ENCODE assay signal across 21 cellular contexts in the genomic region with DNA sequence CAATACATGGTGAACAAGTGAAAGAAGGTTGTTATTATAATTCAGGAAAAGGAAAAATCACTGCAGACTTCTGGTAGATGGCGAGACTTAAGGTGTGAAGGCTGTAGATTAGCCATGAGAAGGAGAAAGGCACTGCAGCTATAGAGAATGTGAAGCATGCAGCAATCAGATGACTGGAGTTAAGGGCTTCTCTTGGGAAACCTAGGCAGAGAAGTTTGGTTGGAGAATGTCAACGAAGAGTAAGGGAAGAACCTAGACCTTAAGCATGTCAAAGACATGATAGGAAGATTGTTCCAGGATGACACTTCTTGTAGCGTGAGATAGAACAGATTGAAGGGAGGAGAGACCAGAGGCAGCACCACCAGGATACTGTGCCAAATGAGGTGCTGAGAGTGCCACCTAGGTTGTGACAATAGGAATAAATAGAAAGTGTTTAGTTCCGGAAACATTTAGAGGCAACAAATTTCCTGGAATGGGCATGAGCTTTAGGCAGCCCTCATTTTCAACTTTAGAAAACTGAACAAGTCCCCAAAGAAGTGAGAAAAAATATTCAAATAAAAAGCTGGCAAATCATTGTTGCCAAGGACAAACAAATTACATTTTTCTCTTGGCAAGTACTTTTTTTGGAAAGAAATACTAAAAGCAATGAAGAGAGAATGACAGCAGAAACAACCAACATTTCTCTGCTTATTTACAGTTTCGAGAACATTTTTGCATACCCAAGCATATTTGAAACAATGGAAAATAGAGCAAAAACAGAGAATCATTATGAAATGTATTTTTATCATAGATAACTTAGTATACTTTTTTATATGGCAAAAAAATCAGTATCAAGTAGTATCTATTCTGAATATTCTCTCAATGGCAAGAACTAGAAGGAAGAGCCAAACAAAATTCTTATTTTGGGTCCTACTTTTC. TPM values are rescaled to one million over a fixed set of nuclear protein-coding genes. Genes with fewer than 3 reads are reported as not detected.
A peak's percentile ranks its signal among the peaks of the same experiment; 100 is the strongest.
DNase-seq lines count a peak whose midpoint lies in the region; ATAC-seq and TF ChIP-seq lines count a peak whose summit lies in the region.
"Had no signal": no experiment of that assay in that cellular context is flagged by ENCODE, and none has a peak within 500 bp of the region (broad histone marks: within the 10 kb centered on the region; RNA-seq: fewer than 3 reads in every experiment).

No MANE protein-coding gene starts in this region.

- H3F3A ChIP-seq in OCI-LY1 (ENCODE audit: insufficient read depth, low read length) = no peaks in the 10 kb centered on the region
- H3F3A ChIP-seq in smooth muscle cell (ENCODE audit: low read depth) = peaks cover 9% of the 10 kb centered on the region

- H3K27ac ChIP-seq in OCI-LY1 (ENCODE audit: low read depth, low read length, poor library complexity, severe bottlenecking) (no peak overlapping the region), endodermal cell (ENCODE audit: low read depth, low read length) (no peak overlapping the region), smooth muscle cell (ENCODE audit: low read depth) (peak overlapping the region; percentile 94)

- H3K4me1 Mint-ChIP-seq in endodermal cell = peaks cover 15% of the 10 kb centered on the region
- H3K4me1 Mint-ChIP-seq: activated naive CD8-positive, alpha-beta T cell treated with anti-CD3 and anti-CD28 coated beads, Interleukin-2, amount 50 U/mL, for 24 hours; CD4-positive, CD25-positive, alpha-beta regulatory T cell had no signal

- no peaks in the 10 kb centered on the region for H3K27me3 Mint-ChIP-seq in endodermal cell (ENCODE audit: insufficient read depth)
- H3K27me3 Mint-ChIP-seq: activated CD8-positive, alpha-beta T cell treated with anti-CD3 and anti-CD28 coated beads for 36 hours; activated naive CD8-positive, alpha-beta T cell treated with anti-CD3 and anti-CD28 coated beads, Interleukin-2, amount 50 U/mL, for 24 hours; T-cell had no signal

- no peaks in the 10 kb centered on the region for H3K9me3 Mint-ChIP-seq in endodermal cell
- H3K9me3 Mint-ChIP-seq: activated CD8-positive, alpha-beta T cell treated with anti-CD3 and anti-CD28 coated beads for 36 hours; activated naive CD8-positive, alpha-beta T cell treated with anti-CD3 and anti-CD28 coated beads, Interleukin-2, amount 50 U/mL, for 24 hours; activated T-cell treated with anti-CD3 and anti-CD28 coated beads, Interleukin-2, amount 50 U/mL, for 72 hours; CD4-positive, CD25-positive, alpha-beta regulatory T cell; H9; T-cell had no signal

- no peaks in the 10 kb centered on the region for H3K36me3 ChIP-seq in OCI-LY1 (ENCODE audit: insufficient read depth, low read length)
- H3K36me3 ChIP-seq in endodermal cell (ENCODE audit: control insufficient read depth, insufficient read depth, low read length) = no peaks in the 10 kb centered on the region
- H3K36me3 ChIP-seq in smooth muscle cell (ENCODE audit: low read depth) = no peaks in the 10 kb centered on the region

- H3K79me2 ChIP-seq in OCI-LY1 (ENCODE audit: insufficient read depth, low read length) = no peaks in the 10 kb centered on the region
- H3K79me2 ChIP-seq in smooth muscle cell (ENCODE audit: low read depth) = no peaks in the 10 kb centered on the region

- H4K20me1 ChIP-seq in OCI-LY1 (ENCODE audit: insufficient read depth, low read length) (no peaks in the 10 kb centered on the region), smooth muscle cell (ENCODE audit: low read depth) (no peaks in the 10 kb centered on the region)

- H3K9ac ChIP-seq in OCI-LY1 (ENCODE audit: low read length) (no peak overlapping the region), endodermal cell (ENCODE audit: extremely low read depth, low read length, poor library complexity, severe bottlenecking) (no peak overlapping the region), smooth muscle cell (ENCODE audit: low read depth) (no peak overlapping the region)

- no peaks in the 10 kb centered on the region for H3K36me3 Mint-ChIP-seq in endodermal cell (ENCODE audit: low read depth)
- H3K36me3 Mint-ChIP-seq: CD4-positive, CD25-positive, alpha-beta regulatory T cell; T-cell had no signal

- H3K9me3 ChIP-seq in OCI-LY1 (ENCODE audit: low read length) (no peaks in the 10 kb centered on the region), endodermal cell (ENCODE audit: control insufficient read depth, low read length) (no peaks in the 10 kb centered on the region), smooth muscle cell (replicated peaks; ENCODE audit: low read depth) (no peaks in the 10 kb centered on the region)

- no peak overlapping the region for H3K4me3 Mint-ChIP-seq in endodermal cell
- H3K4me3 Mint-ChIP-seq: activated CD8-positive, alpha-beta T cell treated with anti-CD3 and anti-CD28 coated beads for 36 hours; activated naive CD8-positive, alpha-beta T cell treated with anti-CD3 and anti-CD28 coated beads, Interleukin-2, amount 50 U/mL, for 24 hours; activated T-cell treated with anti-CD3 and anti-CD28 coated beads, Interleukin-2, amount 50 U/mL, for 72 hours; CD4-positive, CD25-positive, alpha-beta regulatory T cell; H9; T-cell had no signal

- no peak overlapping the region for H3K27ac Mint-ChIP-seq in endodermal cell
- H3K27ac Mint-ChIP-seq: activated CD8-positive, alpha-beta T cell treated with anti-CD3 and anti-CD28 coated beads for 36 hours; activated naive CD8-positive, alpha-beta T cell treated with anti-CD3 and anti-CD28 coated beads, Interleukin-2, amount 50 U/mL, for 24 hours; activated T-cell treated with anti-CD3 and anti-CD28 coated beads, Interleukin-2, amount 50 U/mL, for 72 hours; CD4-positive, CD25-positive, alpha-beta regulatory T cell; T-cell had no signal

- H3K27me3 ChIP-seq in OCI-LY1 (ENCODE audit: insufficient read depth, low read length) (no peaks in the 10 kb centered on the region), endodermal cell (ENCODE audit: control insufficient read depth, insufficient read depth, low read length, poor library complexity, severe bottlenecking) (no peaks in the 10 kb centered on the region), smooth muscle cell (ENCODE audit: low read depth) (no peaks in the 10 kb centered on the region)

- no peak for ATAC-seq in GM19035 (IDR thresholded peaks at IDR 0.05; ENCODE audit: unreplicated experiment)
- ATAC-seq: activated CD8-positive, alpha-beta T cell treated with anti-CD3 and anti-CD28 coated beads for 36 hours; activated naive CD8-positive, alpha-beta T cell treated with anti-CD3 and anti-CD28 coated beads, Interleukin-2, amount 50 U/mL, for 24 hours; activated T-cell treated with anti-CD3 and anti-CD28 coated beads, Interleukin-2, amount 50 U/mL, for 72 hours; T-cell had no signal

- no peaks in the 10 kb centered on the region for H3K4me1 ChIP-seq in OCI-LY1 (ENCODE audit: insufficient read depth, low read length, severe bottlenecking)
- no peaks in the 10 kb centered on the region for H3K4me1 ChIP-seq in endodermal cell (ENCODE audit: control insufficient read depth, insufficient read depth, low read length)
- peaks cover 13% of the 10 kb centered on the region for H3K4me1 ChIP-seq in smooth muscle cell (ENCODE audit: low read depth)

- peak; percentile 25; the same call in 1 of the 2 replicates for TF ChIP-seq CTCF in OCI-LY1 (IDR thresholded peaks at IDR 0.05; ENCODE audit: low read length)
- peak; percentile 21 for TF ChIP-seq CTCF in endodermal cell (conservative IDR thresholded peaks at IDR 0.05)
- no peak for TF ChIP-seq CTCF in smooth muscle cell (IDR thresholded peaks at IDR 0.05; ENCODE audit: borderline replicate concordance, insufficient read depth, poor library complexity, severe bottlenecking)

- H3K4me3 ChIP-seq in OCI-LY1 (ENCODE audit: low read depth, low read length, poor library complexity, severe bottlenecking) = no peak overlapping the region
- H3K4me3 ChIP-seq in endodermal cell (ENCODE audit: low read length) = no peak overlapping the region
- no peak overlapping the region for H3K4me3 ChIP-seq in smooth muscle cell

- no peak overlapping the region for H2AFZ ChIP-seq in OCI-LY1 (ENCODE audit: low read length)
- H2AFZ ChIP-seq in smooth muscle cell (ENCODE audit: low read depth) = no peak overlapping the region

- DNase-seq in SIG-M5 treated with dmso at 0.1 percent for 504 hours (lab: John Stamatoyannopoulos, UW; ENCODE audit: unreplicated experiment) (peak; percentile 28), SIG-M5 (lab: John Stamatoyannopoulos, UW) (no peak), endodermal cell (no peak), smooth muscle cell (lab: John Stamatoyannopoulos, UW; ENCODE audit: unreplicated experiment) (no peak), HUDEP-2 (lab: John Stamatoyannopoulos, UW; ENCODE audit: unreplicated experiment in 76 of 76) (no peak)
- DNase-seq in stimulated activated CD8-positive, alpha-beta memory T cell treated with anti-CD3 and anti-CD28 coated beads, Interleukin-4, amount 100 ng/mL, for 48 hours = no peak
- DNase-seq: activated CD8-positive, alpha-beta T cell treated with anti-CD3 and anti-CD28 coated beads for 36 hours; activated naive CD8-positive, alpha-beta T cell treated with anti-CD3 and anti-CD28 coated beads, Interleukin-2, amount 50 U/mL, for 24 hours; activated T-cell treated with anti-CD3 and anti-CD28 coated beads, Interleukin-2, amount 50 U/mL, for 72 hours; CD4-positive, CD25-positive, alpha-beta regulatory T cell; central memory CD4-positive, alpha-beta T cell; DMS79 treated with DMSO at 0.1 percent for 48 hours; effector CD8-positive, alpha-beta T cell; H9; kidney; NCI-H2107; stimulated activated CD4-positive, alpha-beta T cell treated with anti-CD3 and anti-CD28 coated beads, Interleukin-15, amount 100 ng/mL, for 24 hours; stimulated activated naive CD4-positive, alpha-beta T cell; T-cell had no signal

- WGBS in endodermal cell (ENCODE audit: insufficient coverage in 1 of 2, insufficient read length in 1 of 2), 2 experiments = 84 to 85% methylated on average over 4 to 5 of the region's 5 CpGs
- 82% methylated on average over 5 of the region's 5 CpGs for WGBS in smooth muscle cell (ENCODE audit: low lambda C conversion rate)

- no peaks in the 10 kb centered on the region for H3K9me2 ChIP-seq in OCI-LY1 (ENCODE audit: low read depth, low read length)

- H3K4me2 ChIP-seq in OCI-LY1 (ENCODE audit: low read length) (no peak overlapping the region), smooth muscle cell (peak overlapping the region; percentile 65)

RNA-seq across cellular contexts. Expression of a gene that starts 4.9 kb away (rescaled TPM):
- total RNA-seq in endodermal cell = under 1 TPM; 0.18 to 0.53 TPM
- 30.4 TPM for polyA plus RNA-seq in endodermal cell (2013, experiment 1 of 2)
- 35.3 TPM for polyA plus RNA-seq in endodermal cell (2013, experiment 2 of 2)
- total RNA-seq in smooth muscle cell = 14.7 and 23.0 TPM in 2 replicates
- 5.5 and 6.2 TPM in 2 replicates for polyA plus RNA-seq in smooth muscle cell
- total RNA-seq: activated CD8-positive, alpha-beta T cell treated with anti-CD3 and anti-CD28 coated beads for 36 hours had no signal

Comparison
In these comparisons a context has a peak if more than half of its experiments do, and no peak if none do; other contexts are left out.
1. RNA of a gene that starts 4.9 kb away (total RNA-seq): 14.7 to 23.0 TPM in smooth muscle cell; 0.18 to 0.53 TPM in endodermal cell; every median in the first group is over 10 times any median in the second.